8 cellular contexts compared by ENCODE assay signal in the genomic region with DNA sequence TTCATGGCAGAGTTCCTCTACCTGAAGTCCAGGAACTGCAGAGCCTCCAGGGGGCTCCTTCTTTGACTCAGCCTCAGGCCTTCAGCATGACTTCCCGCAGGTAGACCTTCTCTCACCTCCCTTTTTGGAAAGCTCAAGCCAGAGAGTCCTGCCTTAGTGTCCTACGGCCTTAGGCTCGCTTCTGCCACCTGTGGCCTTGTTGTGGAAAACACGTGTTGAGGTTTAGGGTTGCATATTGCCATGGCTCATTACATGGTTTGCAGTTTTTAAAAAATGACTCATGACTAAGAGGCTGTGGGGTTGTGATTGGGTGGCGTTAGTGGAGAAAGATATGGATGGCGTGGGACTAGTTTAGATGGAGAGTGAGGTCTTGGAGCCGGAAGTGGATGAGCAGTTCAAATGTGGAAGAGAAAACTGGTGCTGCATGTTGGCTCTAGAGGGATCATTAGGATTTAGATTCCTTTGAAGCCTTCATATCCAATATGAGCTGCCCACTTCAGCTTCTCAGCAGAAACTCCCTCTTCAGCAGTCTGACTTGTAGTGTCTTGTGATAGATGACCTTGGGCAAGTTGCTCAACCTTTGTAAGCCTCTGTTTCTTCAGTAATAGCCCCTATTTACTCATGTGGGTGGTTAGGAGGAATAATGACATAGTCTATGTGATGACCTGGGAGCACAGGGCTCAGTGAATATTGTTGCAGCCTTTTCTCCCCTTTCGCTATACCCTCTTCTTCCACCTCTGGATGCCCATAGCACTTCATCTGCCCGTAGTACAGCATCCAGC. TPM values are rescaled to one million over a fixed set of nuclear protein-coding genes. Genes with fewer than 3 reads are reported as not detected.
DNase-seq lines count a peak whose midpoint lies in the region; ATAC-seq and TF ChIP-seq lines count a peak whose summit lies in the region.

No MANE protein-coding gene starts in this region.

- intact Hi-C loops in Right ventricle myocardium superior (cut with DNase I) = loop anchor here (10.0 kb wide), 4 partner anchors 136 to 464 kb away; no protein-coding TSS in a partner anchor

- no peaks in the 10 kb centered on the region for H3K79me2 ChIP-seq in Loucy (ENCODE audit: insufficient read depth, low read length)

- in situ Hi-C loops in HAP-1 (cut with MboI; ENCODE audit: low sequenced_read_pairs) = no loop called here

- H3K4me1 ChIP-seq in right atrium auricular region (peaks cover 0 to 13% of the 10 kb centered on the region in 2 donors), HAP-1 (no peaks in the 10 kb centered on the region), Loucy (ENCODE audit: insufficient read depth, low read length, poor library complexity, severe bottlenecking) (peaks cover 18% of the 10 kb centered on the region)

- DNase-seq in Right ventricle myocardium superior = peak; percentile 37
- no peak for DNase-seq in right atrium auricular region (ENCODE audit: low spot score)
- DNase-seq in HAP-1 (ENCODE audit: low spot score in 2 of 2) = peak; percentile 8 to 36
- DNase-seq in WTC11 (ENCODE audit: low spot score) = peak; percentile 53
- DNase-seq in iris pigment epithelial cell (ENCODE audit: low read depth) = peak; percentile 63
- DNase-seq in activated CD4-positive, CD25-positive, alpha-beta regulatory T cell (lab: John Stamatoyannopoulos, UW) = no peak
- DNase-seq in activated gamma-delta T cell treated with Interleukin-2 at 50 U/mL for 16 hours = no peak

- no peak overlapping the region for H3K27ac ChIP-seq in right atrium auricular region

- H3K4me2 ChIP-seq in Loucy (ENCODE audit: low read depth, low read length, poor library complexity, severe bottlenecking) = no peak overlapping the region

- no peak overlapping the region for H3K4me3 Mint-ChIP-seq in WTC11

- H3K4me3 ChIP-seq in right atrium auricular region (no peak overlapping the region), HAP-1 (no peak overlapping the region), Loucy (ENCODE audit: low read length, poor library complexity, severe bottlenecking) (no peak overlapping the region)

- CTCF ChIA-PET in WTC11 (lab: Charles Lee) = interaction anchor here (0.6 to 1.4 kb wide), 10 partner anchors 10 to 476 kb away, joined by 3 to 7 read pairs (median 3); no protein-coding TSS in a partner anchor

- no peaks in the 10 kb centered on the region for H3K27me3 Mint-ChIP-seq in WTC11 (ENCODE audit: low read depth)

- H3K27me3 ChIP-seq in right atrium auricular region (no peaks in the 10 kb centered on the region), HAP-1 (ENCODE audit: low read depth) (no peaks in the 10 kb centered on the region), Loucy (ENCODE audit: insufficient read depth, low read length, poor library complexity, severe bottlenecking) (no peaks in the 10 kb centered on the region)

- no peaks in the 10 kb centered on the region for H3K9me2 ChIP-seq in Loucy (replicated peaks; ENCODE audit: low read depth, low read length)

- H3F3A ChIP-seq in Loucy (ENCODE audit: low read depth) = no peaks in the 10 kb centered on the region

- no peaks in the 10 kb centered on the region for H4K20me1 ChIP-seq in Loucy (ENCODE audit: insufficient read depth, low read length, poor library complexity, severe bottlenecking)

- no peaks in the 10 kb centered on the region for H3K9me3 Mint-ChIP-seq in WTC11

- H3K9me3 ChIP-seq in right atrium auricular region (no peaks in the 10 kb centered on the region), HAP-1 (no peaks in the 10 kb centered on the region), Loucy (ENCODE audit: insufficient read depth, low read depth, low read length) (no peaks in the 10 kb centered on the region)

- peaks cover 5% of the 10 kb centered on the region for H3K4me1 Mint-ChIP-seq in WTC11

- no peaks in the 10 kb centered on the region for H3K36me3 ChIP-seq in right atrium auricular region
- H3K36me3 ChIP-seq in HAP-1 (replicated peaks) = no peaks in the 10 kb centered on the region
- no peaks in the 10 kb centered on the region for H3K36me3 ChIP-seq in Loucy (ENCODE audit: insufficient read depth, low read length)

- no peak overlapping the region for H3K27ac Mint-ChIP-seq in WTC11

- no peaks in the 10 kb centered on the region for H3K36me3 Mint-ChIP-seq in WTC11

- POLR2A ChIA-PET in WTC11 (lab: Charles Lee) = no interaction called here

- TF ChIP-seq CTCF in right atrium auricular region (IDR thresholded peaks at IDR 0.05) (peak in 1 of 2 donors; percentile 53), Loucy (conservative IDR thresholded peaks at IDR 0.05; ENCODE audit: low read length) (peak; percentile 83), WTC11 (IDR thresholded peaks at IDR 0.05) (no peak)

- peak; percentile 47 for ATAC-seq in Right ventricle myocardium superior (ENCODE audit: poor library complexity)
- ATAC-seq in WTC11 = peak; percentile 96

- H2AFZ ChIP-seq in Loucy (ENCODE audit: low read length) = 0 out of 2 replicates have a peak overlapping the region, but pooled peaks have one; percentile 28

- H3K9ac ChIP-seq in Loucy (ENCODE audit: low read depth, low read length, poor library complexity, severe bottlenecking) = no peak overlapping the region

TF ChIP-seq in WTC11, 78 proteins besides CTCF, POLR2A, EP300 and RAD21:
- TF ChIP-seq SMAD4 (CRISPR knock-in tag; IDR thresholded peaks at IDR 0.05) (no peak), GABPB1 (CRISPR knock-in tag; IDR thresholded peaks at IDR 0.05) (no peak), ZNF423 (CRISPR knock-in tag; IDR thresholded peaks at IDR 0.05) (no peak; the same call in 1 of the 2 replicates), SP1 (CRISPR knock-in tag; conservative IDR thresholded peaks at IDR 0.05) (0 out of 2 replicates have a peak, but pooled peaks have one; percentile 21)
- TF ChIP-seq, protein P1, sequence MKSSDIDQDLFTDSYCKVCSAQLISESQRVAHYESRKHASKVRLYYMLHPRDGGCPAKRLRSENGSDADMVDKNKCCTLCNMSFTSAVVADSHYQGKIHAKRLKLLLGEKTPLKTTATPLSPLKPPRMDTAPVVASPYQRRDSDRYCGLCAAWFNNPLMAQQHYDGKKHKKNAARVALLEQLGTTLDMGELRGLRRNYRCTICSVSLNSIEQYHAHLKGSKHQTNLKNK (CRISPR knock-in tag; IDR thresholded peaks at IDR 0.05) = no peak
- TF ChIP-seq, protein P2, sequence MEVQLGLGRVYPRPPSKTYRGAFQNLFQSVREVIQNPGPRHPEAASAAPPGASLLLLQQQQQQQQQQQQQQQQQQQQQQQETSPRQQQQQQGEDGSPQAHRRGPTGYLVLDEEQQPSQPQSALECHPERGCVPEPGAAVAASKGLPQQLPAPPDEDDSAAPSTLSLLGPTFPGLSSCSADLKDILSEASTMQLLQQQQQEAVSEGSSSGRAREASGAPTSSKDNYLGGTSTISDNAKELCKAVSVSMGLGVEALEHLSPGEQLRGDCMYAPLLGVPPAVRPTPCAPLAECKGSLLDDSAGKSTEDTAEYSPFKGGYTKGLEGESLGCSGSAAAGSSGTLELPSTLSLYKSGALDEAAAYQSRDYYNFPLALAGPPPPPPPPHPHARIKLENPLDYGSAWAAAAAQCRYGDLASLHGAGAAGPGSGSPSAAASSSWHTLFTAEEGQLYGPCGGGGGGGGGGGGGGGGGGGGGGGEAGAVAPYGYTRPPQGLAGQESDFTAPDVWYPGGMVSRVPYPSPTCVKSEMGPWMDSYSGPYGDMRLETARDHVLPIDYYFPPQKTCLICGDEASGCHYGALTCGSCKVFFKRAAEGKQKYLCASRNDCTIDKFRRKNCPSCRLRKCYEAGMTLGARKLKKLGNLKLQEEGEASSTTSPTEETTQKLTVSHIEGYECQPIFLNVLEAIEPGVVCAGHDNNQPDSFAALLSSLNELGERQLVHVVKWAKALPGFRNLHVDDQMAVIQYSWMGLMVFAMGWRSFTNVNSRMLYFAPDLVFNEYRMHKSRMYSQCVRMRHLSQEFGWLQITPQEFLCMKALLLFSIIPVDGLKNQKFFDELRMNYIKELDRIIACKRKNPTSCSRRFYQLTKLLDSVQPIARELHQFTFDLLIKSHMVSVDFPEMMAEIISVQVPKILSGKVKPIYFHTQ (CRISPR knock-in tag; IDR thresholded peaks at IDR 0.05) = no peak
- TF ChIP-seq, protein P3, sequence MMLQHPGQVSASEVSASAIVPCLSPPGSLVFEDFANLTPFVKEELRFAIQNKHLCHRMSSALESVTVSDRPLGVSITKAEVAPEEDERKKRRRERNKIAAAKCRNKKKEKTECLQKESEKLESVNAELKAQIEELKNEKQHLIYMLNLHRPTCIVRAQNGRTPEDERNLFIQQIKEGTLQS (CRISPR knock-in tag; conservative IDR thresholded peaks at IDR 0.05) = no peak
- TF ChIP-seq, protein P4, sequence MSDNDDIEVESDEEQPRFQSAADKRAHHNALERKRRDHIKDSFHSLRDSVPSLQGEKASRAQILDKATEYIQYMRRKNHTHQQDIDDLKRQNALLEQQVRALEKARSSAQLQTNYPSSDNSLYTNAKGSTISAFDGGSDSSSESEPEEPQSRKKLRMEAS (CRISPR knock-in tag; IDR thresholded peaks at IDR 0.05) = peak; percentile 50; the same call in 1 of the 2 replicates

RNA-seq across cellular contexts. Expression of a gene that starts 6.5 kb away (rescaled TPM):
- 23.1 TPM for total RNA-seq in Right ventricle myocardium superior
- total RNA-seq in right atrium auricular region = 10 to 100 TPM; 16.0 to 21.8 TPM
- 12.0 to 23.2 TPM (median 17.8 TPM) in 3 replicates for total RNA-seq in WTC11 (2021)

Comparison
In these comparisons a context has a peak if more than half of its experiments do, and no peak if none do; other contexts are left out.
1. DNase-seq: peak in Right ventricle myocardium superior (single experiment), HAP-1 (2 of 2), WTC11 (single experiment) and iris pigment epithelial cell (single experiment); none in right atrium auricular region (single experiment), activated CD4-positive, CD25-positive, alpha-beta regulatory T cell (0 of 4) and activated gamma-delta T cell treated with Interleukin-2 at 50 U/mL for 16 hours (single experiment).